ENCODE assay signal across 14 cellular contexts in the genomic region with DNA sequence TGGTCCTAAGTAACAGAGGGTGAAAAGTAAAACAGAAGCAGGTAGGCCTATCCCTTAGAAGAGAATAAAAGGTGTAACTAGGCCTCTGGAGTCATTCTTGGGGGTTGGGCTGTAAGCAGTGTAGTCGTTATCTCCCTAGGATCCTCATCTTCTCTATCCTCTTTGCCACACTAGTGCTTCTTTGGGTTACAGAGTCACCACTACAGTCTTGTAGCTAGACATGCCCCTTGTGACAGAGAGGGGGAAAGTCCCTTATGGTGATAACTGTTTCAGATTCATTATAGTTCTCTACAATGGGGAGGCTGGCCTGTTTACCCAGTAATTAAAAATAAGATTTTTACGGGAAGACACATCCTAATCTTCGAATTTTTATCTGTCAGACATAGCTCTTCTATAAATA. TPM values are rescaled to one million over a fixed set of nuclear protein-coding genes. Genes with fewer than 3 reads are reported as not detected.
DNase-seq lines count a peak whose midpoint lies in the region; ATAC-seq, FAIRE-seq and TF ChIP-seq lines count a peak whose summit lies in the region.
"Had no signal": no experiment of that assay in that cellular context is flagged by ENCODE, and none has a peak within 500 bp of the region (broad histone marks: within the 10 kb centered on the region; RNA-seq: fewer than 3 reads in every experiment).

No MANE protein-coding gene starts in this region.

- DNase-seq in GM18507 (ENCODE audit: extremely low spot score, insufficient read length, low read depth) (no peak), Caco-2 (no peak), endothelial cell (ENCODE audit: low spot score) (no peak), DMS114 treated with DMSO at 0.1 percent for 48 hours (lab: John Stamatoyannopoulos, UW; ENCODE audit: unreplicated experiment) (no peak), CD14-positive monocyte (ENCODE audit: low spot score) (no peak)
- DNase-seq: Calu3, naive B cell, NCI-H1417 had no signal

- BruUV-seq in Caco-2 (replicated peaks; lab: Mats Ljungman, UMichigan): no TSS peak

- peak overlapping the region; percentile 62 for H3K27ac Mint-ChIP-seq in activated naive CD8-positive, alpha-beta T cell
- H3K27ac Mint-ChIP-seq in Caco-2 (ENCODE audit: unreplicated experiment): no peak overlapping the region
- H3K27ac Mint-ChIP-seq in endothelial cell (ENCODE audit: unreplicated experiment): no peak overlapping the region
- no peak overlapping the region for H3K27ac Mint-ChIP-seq in CD14-positive monocyte

- H3K4me1 ChIP-seq in Caco-2: no peaks in the 10 kb centered on the region

- no peaks in the 10 kb centered on the region for H3K9me3 ChIP-seq in Caco-2

- no peaks in the 10 kb centered on the region for H3K27me3 ChIP-seq in Caco-2 (replicated peaks; ENCODE audit: control insufficient read depth, insufficient read depth, low read length)

- peak; percentile 81 for ATAC-seq in GM19395 (IDR thresholded peaks at IDR 0.05; ENCODE audit: unreplicated experiment)
- ATAC-seq in HG02981 (IDR thresholded peaks at IDR 0.05; ENCODE audit: unreplicated experiment): peak; percentile 70

- POLR2A ChIA-PET in Caco-2 (lab: Charles Lee): no interaction called here

- no peak overlapping the region for H3K4me3 Mint-ChIP-seq in activated naive CD8-positive, alpha-beta T cell
- no peak overlapping the region for H3K4me3 Mint-ChIP-seq in Caco-2 (ENCODE audit: unreplicated experiment)
- no peak overlapping the region for H3K4me3 Mint-ChIP-seq in endothelial cell (ENCODE audit: unreplicated experiment)
- no peak overlapping the region for H3K4me3 Mint-ChIP-seq in CD14-positive monocyte
- H3K4me3 Mint-ChIP-seq: naive B cell had no signal

- CTCF ChIA-PET in Caco-2 (lab: Charles Lee): no interaction called here

- no peak for TF ChIP-seq CTCF in Caco-2 (IDR thresholded peaks at IDR 0.05; ENCODE audit: insufficient read depth in 1 of 2, low read depth in 1 of 2, low read length in 1 of 2, severe bottlenecking in 1 of 2, unreplicated experiment in 1 of 2)
- no peak for TF ChIP-seq CTCF in endothelial cell (IDR thresholded peaks at IDR 0.05; ENCODE audit: unreplicated experiment)
- no peak for TF ChIP-seq CTCF in CD14-positive monocyte (IDR thresholded peaks at IDR 0.05)

- no peaks in the 10 kb centered on the region for H3K36me3 ChIP-seq in Caco-2 (ENCODE audit: control insufficient read depth, insufficient read depth, low read length)

- intact Hi-C loops in Caco-2 (cut with micrococcal nuclease; ENCODE audit: unreplicated experiment) (no loop called here), CD14-positive monocyte (cut with micrococcal nuclease) (no loop called here)

- peak; percentile 69 for FAIRE-seq in GM18507 (lab: Jason Lieb, UNC)
- FAIRE-seq: endothelial cell of umbilical vein, RCC 7860, TTC549 had no signal

- peaks cover 9% of the 10 kb centered on the region for H3K36me3 Mint-ChIP-seq in activated naive CD8-positive, alpha-beta T cell
- peaks cover 16% of the 10 kb centered on the region for H3K36me3 Mint-ChIP-seq in Caco-2 (ENCODE audit: insufficient read depth, unreplicated experiment)
- H3K36me3 Mint-ChIP-seq in endothelial cell (ENCODE audit: low read depth, unreplicated experiment): no peaks in the 10 kb centered on the region
- peaks cover 24 to 52% of the 10 kb centered on the region in 2 donors for H3K36me3 Mint-ChIP-seq in CD14-positive monocyte

- H3K9me3 Mint-ChIP-seq in activated naive CD8-positive, alpha-beta T cell (ENCODE audit: low read depth): no peaks in the 10 kb centered on the region
- H3K9me3 Mint-ChIP-seq in Caco-2 (ENCODE audit: unreplicated experiment) (no peaks in the 10 kb centered on the region), endothelial cell (ENCODE audit: unreplicated experiment) (no peaks in the 10 kb centered on the region), CD14-positive monocyte (no peaks in the 10 kb centered on the region)
- H3K9me3 Mint-ChIP-seq: naive B cell had no signal

- H3K4me1 Mint-ChIP-seq in activated naive CD8-positive, alpha-beta T cell (ENCODE audit: low read depth): peaks cover 17% of the 10 kb centered on the region
- no peaks in the 10 kb centered on the region for H3K4me1 Mint-ChIP-seq in Caco-2 (ENCODE audit: low read depth, unreplicated experiment)
- H3K4me1 Mint-ChIP-seq in endothelial cell (ENCODE audit: unreplicated experiment): peaks cover 3% of the 10 kb centered on the region
- H3K4me1 Mint-ChIP-seq in CD14-positive monocyte: no peaks in the 10 kb centered on the region

- no peak overlapping the region for H3K4me3 ChIP-seq in Caco-2 (ENCODE audit: low read depth, low read length)

- no peaks in the 10 kb centered on the region for H3K27me3 Mint-ChIP-seq in activated naive CD8-positive, alpha-beta T cell
- H3K27me3 Mint-ChIP-seq in Caco-2 (ENCODE audit: insufficient read depth, unreplicated experiment): no peaks in the 10 kb centered on the region
- no peaks in the 10 kb centered on the region for H3K27me3 Mint-ChIP-seq in endothelial cell (ENCODE audit: unreplicated experiment)
- peaks cover 0 to 1% (median 0%) of the 10 kb centered on the region in 3 donors for H3K27me3 Mint-ChIP-seq in CD14-positive monocyte (ENCODE audit: low read depth in 3 of 3)
- H3K27me3 Mint-ChIP-seq: naive B cell had no signal

RNA-seq across cellular contexts. Expression of gene SRP54, which starts 16.4 kb away (rescaled TPM):
- total RNA-seq in Caco-2 (2022) (80.0 and 84.5 TPM in 2 replicates), endothelial cell (ENCODE audit: unreplicated experiment) (47.7 TPM)
- polyA plus RNA-seq in CD14-positive monocyte: 10 to 100 TPM; 24.9 to 33.6 TPM
